Comparison of ENCODE assay signal across 3 cellular contexts in the genomic region with DNA sequence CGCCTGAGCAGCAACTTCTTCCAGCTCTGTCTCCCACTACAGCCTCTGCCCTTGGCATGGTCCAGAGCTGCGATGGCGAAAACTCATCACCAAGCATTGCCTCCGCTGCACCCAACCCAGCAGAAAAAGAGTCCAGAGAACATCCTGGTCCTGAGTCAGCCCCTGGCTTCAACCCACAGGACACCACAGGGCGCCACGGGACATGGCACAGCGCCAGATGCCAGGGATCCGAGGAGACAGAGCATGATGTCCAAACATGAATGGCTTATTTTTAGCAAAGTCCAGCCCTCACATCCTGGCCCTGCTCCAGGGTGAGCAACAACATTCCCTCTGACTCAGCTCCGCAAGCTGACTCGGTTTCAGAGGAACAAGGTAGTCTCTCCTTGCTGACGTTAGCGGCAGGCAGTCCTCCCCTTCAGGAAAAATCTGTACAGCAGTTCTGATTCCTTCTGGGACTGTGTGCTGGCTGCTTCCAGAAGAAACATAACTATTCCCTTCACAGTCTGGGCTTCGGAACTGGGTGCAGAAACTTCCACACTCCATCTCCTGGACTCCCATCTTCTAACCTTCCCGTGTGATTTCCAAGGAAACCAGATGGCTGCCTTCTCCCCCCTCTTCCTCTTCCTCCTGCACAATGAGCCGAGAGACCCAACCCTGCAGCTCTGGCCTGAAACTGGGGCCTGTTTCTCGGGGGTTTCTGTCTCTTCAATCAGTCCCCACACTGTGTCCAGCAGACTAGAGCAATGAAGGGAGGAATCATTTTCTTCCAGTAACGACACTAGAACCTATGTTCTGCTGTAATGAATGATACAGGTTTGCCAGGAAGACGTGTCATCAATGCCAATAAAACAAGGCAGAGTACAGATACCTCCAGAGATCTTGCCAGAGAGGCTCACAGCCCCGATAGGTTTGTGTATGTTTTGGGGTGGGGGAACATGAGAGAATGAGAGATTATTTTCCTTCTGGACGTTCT.
TF ChIP-seq lines count a peak whose summit lies in the region.

No MANE protein-coding gene starts in this region.

TF ChIP-seq in A549, 52 proteins besides CTCF, POLR2A, EP300 and RAD21 (continues in another document):
- TF ChIP-seq HDAC2 (IDR thresholded peaks at IDR 0.05): no peak
- 0 out of 2 replicates have a peak, but pooled peaks have one; percentile 4 for TF ChIP-seq FOXS1 (CRISPR knock-in tag; IDR thresholded peaks at IDR 0.05)
- peak; percentile 65; the same call in 1 of the 2 replicates for TF ChIP-seq ZSCAN20 (CRISPR knock-in tag; IDR thresholded peaks at IDR 0.05)
- TF ChIP-seq PHF8 (IDR thresholded peaks at IDR 0.05; ENCODE audit: borderline replicate concordance, low read depth): no peak
- TF ChIP-seq, protein P1, sequence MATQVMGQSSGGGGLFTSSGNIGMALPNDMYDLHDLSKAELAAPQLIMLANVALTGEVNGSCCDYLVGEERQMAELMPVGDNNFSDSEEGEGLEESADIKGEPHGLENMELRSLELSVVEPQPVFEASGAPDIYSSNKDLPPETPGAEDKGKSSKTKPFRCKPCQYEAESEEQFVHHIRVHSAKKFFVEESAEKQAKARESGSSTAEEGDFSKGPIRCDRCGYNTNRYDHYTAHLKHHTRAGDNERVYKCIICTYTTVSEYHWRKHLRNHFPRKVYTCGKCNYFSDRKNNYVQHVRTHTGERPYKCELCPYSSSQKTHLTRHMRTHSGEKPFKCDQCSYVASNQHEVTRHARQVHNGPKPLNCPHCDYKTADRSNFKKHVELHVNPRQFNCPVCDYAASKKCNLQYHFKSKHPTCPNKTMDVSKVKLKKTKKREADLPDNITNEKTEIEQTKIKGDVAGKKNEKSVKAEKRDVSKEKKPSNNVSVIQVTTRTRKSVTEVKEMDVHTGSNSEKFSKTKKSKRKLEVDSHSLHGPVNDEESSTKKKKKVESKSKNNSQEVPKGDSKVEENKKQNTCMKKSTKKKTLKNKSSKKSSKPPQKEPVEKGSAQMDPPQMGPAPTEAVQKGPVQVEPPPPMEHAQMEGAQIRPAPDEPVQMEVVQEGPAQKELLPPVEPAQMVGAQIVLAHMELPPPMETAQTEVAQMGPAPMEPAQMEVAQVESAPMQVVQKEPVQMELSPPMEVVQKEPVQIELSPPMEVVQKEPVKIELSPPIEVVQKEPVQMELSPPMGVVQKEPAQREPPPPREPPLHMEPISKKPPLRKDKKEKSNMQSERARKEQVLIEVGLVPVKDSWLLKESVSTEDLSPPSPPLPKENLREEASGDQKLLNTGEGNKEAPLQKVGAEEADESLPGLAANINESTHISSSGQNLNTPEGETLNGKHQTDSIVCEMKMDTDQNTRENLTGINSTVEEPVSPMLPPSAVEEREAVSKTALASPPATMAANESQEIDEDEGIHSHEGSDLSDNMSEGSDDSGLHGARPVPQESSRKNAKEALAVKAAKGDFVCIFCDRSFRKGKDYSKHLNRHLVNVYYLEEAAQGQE (IDR thresholded peaks at IDR 0.05): no peak
- peak; percentile 84 for TF ChIP-seq BHLHE40 (IDR thresholded peaks at IDR 0.05; ENCODE audit: low read depth, low read length)
- TF ChIP-seq, protein P2, sequence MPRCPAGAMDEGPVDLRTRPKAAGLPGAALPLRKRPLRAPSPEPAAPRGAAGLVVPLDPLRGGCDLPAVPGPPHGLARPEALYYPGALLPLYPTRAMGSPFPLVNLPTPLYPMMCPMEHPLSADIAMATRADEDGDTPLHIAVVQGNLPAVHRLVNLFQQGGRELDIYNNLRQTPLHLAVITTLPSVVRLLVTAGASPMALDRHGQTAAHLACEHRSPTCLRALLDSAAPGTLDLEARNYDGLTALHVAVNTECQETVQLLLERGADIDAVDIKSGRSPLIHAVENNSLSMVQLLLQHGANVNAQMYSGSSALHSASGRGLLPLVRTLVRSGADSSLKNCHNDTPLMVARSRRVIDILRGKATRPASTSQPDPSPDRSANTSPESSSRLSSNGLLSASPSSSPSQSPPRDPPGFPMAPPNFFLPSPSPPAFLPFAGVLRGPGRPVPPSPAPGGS (IDR thresholded peaks at IDR 0.05): peak; percentile 84; the same call in 2 of the 3 replicates
- TF ChIP-seq GATA3 (IDR thresholded peaks at IDR 0.05; ENCODE audit: borderline replicate concordance): peak; percentile 97
- no peak for TF ChIP-seq TFCP2L1 (CRISPR knock-in tag; IDR thresholded peaks at IDR 0.05)
- TF ChIP-seq HOXB13 (CRISPR knock-in tag; IDR thresholded peaks at IDR 0.05; ENCODE audit: low read depth): 0 out of 2 replicates have a peak, but pooled peaks have one; percentile 49
- no peak for TF ChIP-seq KDM1A (IDR thresholded peaks at IDR 0.05; ENCODE audit: low read depth)
- peak; percentile 63 to 79; a peak in 2 of 4 replicates for TF ChIP-seq CEBPB (IDR thresholded peaks at IDR 0.05)
- TF ChIP-seq, protein P3, sequence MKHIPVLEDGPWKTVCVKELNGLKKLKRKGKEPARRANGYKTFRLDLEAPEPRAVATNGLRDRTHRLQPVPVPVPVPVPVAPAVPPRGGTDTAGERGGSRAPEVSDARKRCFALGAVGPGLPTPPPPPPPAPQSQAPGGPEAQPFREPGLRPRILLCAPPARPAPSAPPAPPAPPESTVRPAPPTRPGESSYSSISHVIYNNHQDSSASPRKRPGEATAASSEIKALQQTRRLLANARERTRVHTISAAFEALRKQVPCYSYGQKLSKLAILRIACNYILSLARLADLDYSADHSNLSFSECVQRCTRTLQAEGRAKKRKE (CRISPR knock-in tag; IDR thresholded peaks at IDR 0.05; ENCODE audit: low read depth): peak; percentile 49; the same call in 1 of the 2 replicates
- TF ChIP-seq JUN (IDR thresholded peaks at IDR 0.05): peak; percentile 95 to 96

TF ChIP-seq in IMR-90, 13 proteins besides CTCF, POLR2A, EP300 and RAD21:
- TF ChIP-seq RCOR1 (IDR thresholded peaks at IDR 0.05; ENCODE audit: insufficient replicate concordance, low read length) (no peak), SMC3 (IDR thresholded peaks at IDR 0.05; ENCODE audit: low read depth, low read length) (peak; percentile 3; the same call in 1 of the 2 replicates), NFE2L2 (IDR thresholded peaks at IDR 0.05; ENCODE audit: low read depth, low read length) (peak; percentile 60), CEBPB (IDR thresholded peaks at IDR 0.05; ENCODE audit: low read depth, low read length) (peak; percentile 75), CHD1 (IDR thresholded peaks at IDR 0.05; ENCODE audit: low read depth, low read length) (0 out of 2 replicates have a peak, but pooled peaks have one; percentile 24), RFX5 (IDR thresholded peaks at IDR 0.05; ENCODE audit: low read depth, low read length) (no peak), ELK1 (IDR thresholded peaks at IDR 0.05; ENCODE audit: borderline replicate concordance, low read depth, low read length) (no peak), MAFK (IDR thresholded peaks at IDR 0.05; ENCODE audit: low read depth, low read length) (peak; percentile 71), MAZ (IDR thresholded peaks at IDR 0.05; ENCODE audit: borderline replicate concordance, low read depth, low read length) (peak; percentile 32; the same call in 1 of the 2 replicates), BHLHE40 (IDR thresholded peaks at IDR 0.05; ENCODE audit: low read depth, low read length) (peak; percentile 88), FOS (IDR thresholded peaks at IDR 0.05; ENCODE audit: low read depth, low read length) (peak; percentile 96), MXI1 (IDR thresholded peaks at IDR 0.05; ENCODE audit: borderline replicate concordance, low read depth, low read length) (no peak)
- TF ChIP-seq, protein P4, sequence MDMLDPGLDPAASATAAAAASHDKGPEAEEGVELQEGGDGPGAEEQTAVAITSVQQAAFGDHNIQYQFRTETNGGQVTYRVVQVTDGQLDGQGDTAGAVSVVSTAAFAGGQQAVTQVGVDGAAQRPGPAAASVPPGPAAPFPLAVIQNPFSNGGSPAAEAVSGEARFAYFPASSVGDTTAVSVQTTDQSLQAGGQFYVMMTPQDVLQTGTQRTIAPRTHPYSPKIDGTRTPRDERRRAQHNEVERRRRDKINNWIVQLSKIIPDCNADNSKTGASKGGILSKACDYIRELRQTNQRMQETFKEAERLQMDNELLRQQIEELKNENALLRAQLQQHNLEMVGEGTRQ (IDR thresholded peaks at IDR 0.05; ENCODE audit: low read depth, low read length): peak; percentile 62; the same call in 1 of the 2 replicates

TF ChIP-seq in K562, 482 proteins besides CTCF, POLR2A, EP300 and RAD21 (continues in another document):
- TF ChIP-seq ZNF830 (CRISPR knock-in tag; IDR thresholded peaks at IDR 0.05) (no peak), NFIC (IDR thresholded peaks at IDR 0.05) (peak; percentile 92), RBM34 (IDR thresholded peaks at IDR 0.05; ENCODE audit: borderline replicate concordance, insufficient read depth, low read length) (no peak), ILK (tag; IDR thresholded peaks at IDR 0.05; ENCODE audit: borderline replicate concordance, low read depth) (no peak), ASH1L (IDR thresholded peaks at IDR 0.05; ENCODE audit: borderline replicate concordance, low read depth, partially characterized antibody) (no peak), ZNF431 (CRISPR knock-in tag; IDR thresholded peaks at IDR 0.05) (no peak), ZZZ3 (IDR thresholded peaks at IDR 0.05) (no peak), ZC3H8 (IDR thresholded peaks at IDR 0.05) (no peak), NR1H2 (CRISPR knock-in tag; IDR thresholded peaks at IDR 0.05) (no peak), ERF (CRISPR knock-in tag; IDR thresholded peaks at IDR 0.05) (no peak), ZNF124 (CRISPR knock-in tag; IDR thresholded peaks at IDR 0.05) (no peak), RHOXF2B (CRISPR knock-in tag; conservative IDR thresholded peaks at IDR 0.05) (no peak), ELK3 (CRISPR knock-in tag; IDR thresholded peaks at IDR 0.05) (no peak), SIN3A (IDR thresholded peaks at IDR 0.05; ENCODE audit: borderline replicate concordance in 2 of 2, control insufficient read depth in 1 of 2, low read depth in 2 of 2, low read length in 2 of 2) (no peak), MAFK (IDR thresholded peaks at IDR 0.05; ENCODE audit: low read length) (0 out of 2 replicates have a peak, but pooled peaks have one; percentile 15), ZNF146 (CRISPR knock-in tag; IDR thresholded peaks at IDR 0.05; ENCODE audit: unreplicated experiment) (no peak), ATF4 (CRISPR knock-in tag; IDR thresholded peaks at IDR 0.05) (no peak), WHSC1 (IDR thresholded peaks at IDR 0.05; ENCODE audit: low read length) (no peak), FOS (IDR thresholded peaks at IDR 0.05; ENCODE audit: extremely low read depth, insufficient read length) (peak; percentile 20), ELF2 (CRISPR knock-in tag; IDR thresholded peaks at IDR 0.05) (no peak), THRAP3 (IDR thresholded peaks at IDR 0.05; ENCODE audit: borderline replicate concordance) (no peak), ZNF384 (IDR thresholded peaks at IDR 0.05; ENCODE audit: low read depth, low read length) (no peak), ZFP36 (IDR thresholded peaks at IDR 0.05; ENCODE audit: low read depth, low read length, partially characterized antibody) (no peak), NFIX (CRISPR knock-in tag; IDR thresholded peaks at IDR 0.05; ENCODE audit: low read depth) (0 out of 2 replicates have a peak, but pooled peaks have one; percentile 14), HDGF (IDR thresholded peaks at IDR 0.05) (no peak), GATA2 (CRISPR knock-in tag; IDR thresholded peaks at IDR 0.05) (no peak)
- TF ChIP-seq, protein P5, sequence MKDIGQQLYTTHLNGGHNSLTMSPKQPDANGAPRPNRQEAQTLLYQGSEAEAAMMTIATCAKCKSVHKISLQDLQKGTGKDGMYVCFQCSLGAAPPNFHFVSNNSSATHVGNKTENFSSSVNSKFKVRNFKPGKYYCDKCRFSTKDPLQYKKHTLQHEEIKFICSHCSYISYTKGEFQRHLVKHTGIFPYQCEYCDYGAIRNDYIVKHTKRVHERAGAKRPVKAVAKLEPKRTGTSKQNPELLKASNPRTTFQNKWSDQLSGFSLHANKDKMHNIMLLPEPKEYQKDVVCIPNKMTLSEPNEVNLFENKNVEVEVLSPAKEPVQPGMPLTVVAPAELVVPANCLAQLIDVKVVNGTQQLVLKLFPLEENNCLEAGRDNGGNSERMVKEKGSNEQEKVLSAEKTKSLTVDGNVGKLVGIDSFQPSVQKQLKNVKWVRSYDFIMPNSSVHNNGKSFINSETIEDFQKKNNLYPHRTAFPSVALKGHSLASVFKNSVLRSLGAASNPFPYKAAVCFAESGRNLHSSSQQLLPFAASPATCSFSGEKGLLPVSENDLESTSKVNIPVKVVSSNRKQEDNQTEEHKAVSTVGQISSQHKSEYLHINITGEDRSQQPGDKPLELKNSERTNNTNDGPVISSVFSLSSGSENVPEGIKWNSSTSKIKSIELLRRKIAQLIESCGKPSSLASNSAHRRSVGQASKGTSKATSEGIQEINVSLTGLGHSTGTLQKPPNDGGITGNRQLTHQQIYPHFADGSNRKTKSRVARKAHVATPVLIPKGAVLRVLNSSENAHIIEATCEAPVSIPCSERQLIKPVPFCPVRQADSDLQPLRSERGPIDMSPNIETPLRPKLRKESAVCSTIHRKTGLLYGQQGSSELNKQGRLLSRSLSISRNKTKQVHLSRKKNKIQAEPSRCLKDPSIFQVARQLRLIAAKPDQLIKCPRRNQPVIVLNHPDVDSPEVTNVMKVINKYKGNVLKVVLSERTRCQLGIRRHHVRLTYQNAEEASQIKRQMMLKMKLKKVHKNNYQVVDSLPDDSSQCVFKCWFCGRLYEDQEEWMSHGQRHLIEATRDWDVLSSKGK (CRISPR knock-in tag; IDR thresholded peaks at IDR 0.05): no peak
